1 cellular context compared by ENCODE assay signal in genomic region chr19:12936582-12936981, GRCh38.
TF ChIP-seq lines count a peak whose summit lies in the region.

No MANE protein-coding gene starts in this region.

TF ChIP-seq in H1, 55 proteins besides CTCF, POLR2A, EP300 and RAD21:
- TF ChIP-seq KDM1A (IDR thresholded peaks at IDR 0.05; ENCODE audit: borderline replicate concordance, low read length), result no peak
- no peak for TF ChIP-seq YY1 (IDR thresholded peaks at IDR 0.05; ENCODE audit: low read depth, low read length)
- TF ChIP-seq RXRA (IDR thresholded peaks at IDR 0.05; ENCODE audit: insufficient read depth, low read depth, low read length), result no peak
- TF ChIP-seq JUND (IDR thresholded peaks at IDR 0.05; ENCODE audit: low read length), result no peak
- TF ChIP-seq CHD1 (IDR thresholded peaks at IDR 0.05; ENCODE audit: low read depth, low read length), result no peak
- no peak for TF ChIP-seq HDAC6 (IDR thresholded peaks at IDR 0.05; ENCODE audit: low read depth, low read length)
- TF ChIP-seq HDAC2 (IDR thresholded peaks at IDR 0.05; ENCODE audit: borderline replicate concordance in 1 of 2, low read depth in 2 of 2, low read length in 2 of 2), result no peak
- no peak for TF ChIP-seq CHD2 (IDR thresholded peaks at IDR 0.05; ENCODE audit: low read length)
- TF ChIP-seq E2F6 (IDR thresholded peaks at IDR 0.05), result no peak
- TF ChIP-seq SP1 (IDR thresholded peaks at IDR 0.05; ENCODE audit: low read depth, low read length), result no peak
- TF ChIP-seq TAF1 (IDR thresholded peaks at IDR 0.05; ENCODE audit: low read depth, low read length), result no peak
- no peak for TF ChIP-seq POLR2AphosphoS5 (IDR thresholded peaks at IDR 0.05; ENCODE audit: low read depth, low read length)
- TF ChIP-seq EGR1 (IDR thresholded peaks at IDR 0.05; ENCODE audit: borderline replicate concordance, low read depth, low read length), result no peak
- no peak for TF ChIP-seq FOSL1 (IDR thresholded peaks at IDR 0.05; ENCODE audit: insufficient read depth, low read depth, low read length)
TF ChIP-seq in H1: peak in this region for 0.
